13 cellular contexts compared by ENCODE assay signal in genomic region chr5:96809898-96810297, GRCh38. TPM values are rescaled to one million over a fixed set of nuclear protein-coding genes. Genes with fewer than 3 reads are reported as not detected.
DNase-seq lines count a peak whose midpoint lies in the region; ATAC-seq and TF ChIP-seq lines count a peak whose summit lies in the region.
"Had no signal": no experiment of that assay in that cellular context is flagged by ENCODE, and none has a peak within 500 bp of the region (broad histone marks: within the 10 kb centered on the region; RNA-seq: fewer than 3 reads in every experiment).

No MANE protein-coding gene starts in this region.

- no peaks in the 10 kb centered on the region for H3K27me3 Mint-ChIP-seq in activated T-cell treated with anti-CD3 and anti-CD28 coated beads, Interleukin-2, amount 50 U/mL, for 72 hours (ENCODE audit: low read depth)

- peaks cover 5% of the 10 kb centered on the region in 2 donors for H3K36me3 Mint-ChIP-seq in activated T-cell treated with anti-CD3 and anti-CD28 coated beads, Interleukin-2, amount 50 U/mL, for 72 hours (ENCODE audit: insufficient read depth in 2 of 2)

- peak in 1 of 2 donors; percentile 8 for ATAC-seq in activated T-cell treated with anti-CD3 and anti-CD28 coated beads, Interleukin-2, amount 50 U/mL, for 72 hours (replicated peaks in 1 of 2)
- no peak for ATAC-seq in stimulated activated naive CD8-positive, alpha-beta T cell treated with anti-CD3 and anti-CD28 coated beads, Interleukin-15, Interleukin-2, amounts not matched to agents 100 U/mL and 50 U/mL, for 24 hours

- H3K4me1 Mint-ChIP-seq in activated T-cell treated with anti-CD3 and anti-CD28 coated beads, Interleukin-2, amount 50 U/mL, for 72 hours (ENCODE audit: low read depth): peaks cover 77% of the 10 kb centered on the region

- H3K4me3 Mint-ChIP-seq in activated T-cell treated with anti-CD3 and anti-CD28 coated beads, Interleukin-2, amount 50 U/mL, for 72 hours: peak overlapping the region; percentile 73 to 91

- TF ChIP-seq CTCF in GM13977 (IDR thresholded peaks at IDR 0.05; ENCODE audit: extremely low read depth, insufficient read depth, missing control alignments): no peak

- peak; percentile 41 for DNase-seq in activated CD8-positive, alpha-beta memory T cell treated with anti-CD3 and anti-CD28 coated beads, Interleukin-2, amount 50 U/mL, for 4 hours
- no peak for DNase-seq in activated CD8-positive, alpha-beta memory T cell treated with anti-CD3 and anti-CD28 coated beads, Interleukin-2, amount 50 U/mL, for 48 hours
- DNase-seq in activated T-cell treated with anti-CD3 and anti-CD28 coated beads, Interleukin-2, amount 50 U/mL, for 72 hours: peak; percentile 53 to 69
- DNase-seq in midbrain (lab: John Stamatoyannopoulos, UW) (peak; percentile 3), GM13977 (ENCODE audit: low spot score) (no peak), RKO (ENCODE audit: low spot score) (no peak)
- peak; percentile 37 for DNase-seq in stimulated activated naive CD8-positive, alpha-beta T cell treated with anti-CD3 and anti-CD28 coated beads, Interleukin-15, Interleukin-2, amounts not matched to agents 100 U/mL and 50 U/mL, for 24 hours
- DNase-seq in central memory CD4-positive, alpha-beta T cell: no peak
- DNase-seq: ACHN; activated CD4-positive, CD25-positive, alpha-beta regulatory T cell treated with anti-CD3 and anti-CD28 coated beads, Interleukin-2, amount 50 U/mL, for 72 hours; aorta; effector CD4-positive, alpha-beta T cell; NCI-H2171 treated with DMSO at 0.1 percent for 48 hours had no signal

- in situ Hi-C loops in GM13977 (cut with MboI; ENCODE audit: low pct_unique_long_range_greater_than_20kb, low sequenced_read_pairs, unreplicated experiment): no loop called here

- no peaks in the 10 kb centered on the region for H3K9me3 Mint-ChIP-seq in activated T-cell treated with anti-CD3 and anti-CD28 coated beads, Interleukin-2, amount 50 U/mL, for 72 hours

- H3K27ac Mint-ChIP-seq in activated T-cell treated with anti-CD3 and anti-CD28 coated beads, Interleukin-2, amount 50 U/mL, for 72 hours: peak overlapping the region; percentile 97

RNA-seq across cellular contexts. Expression of gene ERAP1, which starts 2.2 kb away (rescaled TPM):
- 100 to 1,000 TPM in 1 of 2 donors, 10 to 100 TPM in 1; 91.3 to 105 TPM for total RNA-seq in activated T-cell treated with anti-CD3 and anti-CD28 coated beads, Interleukin-2, amount 50 U/mL, for 72 hours

Comparison
In these comparisons a context has a peak if more than half of its experiments do, and no peak if none do; other contexts are left out.
1. DNase-seq: peak in activated CD8-positive, alpha-beta memory T cell treated with anti-CD3 and anti-CD28 coated beads, Interleukin-2, amount 50 U/mL, for 4 hours (single experiment), activated T-cell treated with anti-CD3 and anti-CD28 coated beads, Interleukin-2, amount 50 U/mL, for 72 hours (2 of 2), midbrain (single experiment) and stimulated activated naive CD8-positive, alpha-beta T cell treated with anti-CD3 and anti-CD28 coated beads, Interleukin-15, Interleukin-2, amounts not matched to agents 100 U/mL and 50 U/mL, for 24 hours (single experiment); none in activated CD8-positive, alpha-beta memory T cell treated with anti-CD3 and anti-CD28 coated beads, Interleukin-2, amount 50 U/mL, for 48 hours (single experiment), GM13977 (single experiment), central memory CD4-positive, alpha-beta T cell (single experiment) and RKO (single experiment).